ENCODE assay signal across 28 cellular contexts in the genomic region with DNA sequence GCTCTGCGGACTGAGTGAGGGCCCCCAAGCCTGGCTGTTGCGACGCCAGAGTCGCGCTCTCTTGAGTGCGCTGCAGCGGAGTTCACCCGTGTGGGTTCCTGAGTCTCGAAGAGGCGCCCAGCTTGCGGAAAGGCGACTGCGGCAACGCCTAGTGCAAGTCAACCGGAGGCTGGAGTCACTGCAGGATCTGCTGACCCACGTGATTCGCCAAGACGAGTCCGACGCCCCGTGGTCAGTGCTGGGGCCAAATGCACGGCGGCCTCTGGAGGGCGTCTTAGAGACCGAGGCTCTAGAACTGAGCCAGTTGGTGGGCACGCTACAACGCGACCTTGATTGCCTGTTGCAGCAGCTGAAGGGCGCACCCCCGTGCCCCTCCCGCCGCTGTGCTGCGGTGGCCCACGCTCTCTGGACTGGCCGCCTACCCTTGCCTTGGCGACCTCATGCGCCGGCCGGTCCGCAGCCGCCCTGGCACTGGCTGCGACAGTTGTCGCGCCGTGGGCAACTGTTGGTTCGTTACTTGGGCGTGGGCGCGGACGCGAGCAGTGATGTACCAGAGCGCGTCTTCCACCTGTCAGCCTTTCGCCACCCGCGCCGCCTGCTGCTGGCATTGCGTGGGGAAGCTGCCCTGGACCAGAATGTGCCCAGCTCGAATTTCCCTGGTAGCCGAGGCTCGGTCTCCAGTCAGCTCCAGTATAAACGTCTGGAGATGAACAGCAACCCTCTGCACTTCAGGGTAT. TPM values are rescaled to one million over a fixed set of nuclear protein-coding genes. Genes with fewer than 3 reads are reported as not detected.
DNase-seq lines count a peak whose midpoint lies in the region; ATAC-seq and TF ChIP-seq lines count a peak whose summit lies in the region.
"Had no signal": no experiment of that assay in that cellular context is flagged by ENCODE, and none has a peak within 500 bp of the region (broad histone marks: within the 10 kb centered on the region; RNA-seq: fewer than 3 reads in every experiment).

No MANE protein-coding gene starts in this region.

- no peak overlapping the region for H2BK15ac ChIP-seq in H9 (ENCODE audit: low read depth, low read length)

- H2BK120ac ChIP-seq in H9 (ENCODE audit: low read depth, low read length, poor library complexity, severe bottlenecking) = no peak overlapping the region

- no peaks in the 10 kb centered on the region for H4K20me1 ChIP-seq in H9 (ENCODE audit: control insufficient read depth, insufficient read depth, insufficient read length)

- H3K23ac ChIP-seq in H9 (ENCODE audit: insufficient read length, low read depth, low read length) = no peak overlapping the region

- H3T11ph ChIP-seq in H9 (ENCODE audit: low read length) = no peak overlapping the region

- no peak overlapping the region for H3K4me2 ChIP-seq in H9 (ENCODE audit: insufficient read depth, insufficient read length, low read length)
- H3K4me2 ChIP-seq: BLaER1 treated with 17β-estradiol and CSF1 and Interleukin-3, amounts not matched to agents 10 nM and 100 nM had no signal

- H3K36me3 Mint-ChIP-seq in H9 (ENCODE audit: insufficient read depth in 1 of 3, low read depth in 3 of 3) = no peaks in the 10 kb centered on the region; a peak in 2 of 7 replicates

- no peaks in the 10 kb centered on the region for H3K9me3 ChIP-seq in H9 (ENCODE audit: control insufficient read depth, low read depth, low read length)
- no peaks in the 10 kb centered on the region for H3K9me3 ChIP-seq in skeletal muscle tissue (ENCODE audit: control insufficient read depth in 3 of 3, low read length in 3 of 3)
- H3K9me3 ChIP-seq: breast epithelium, MG63, ovary, SJCRH30 had no signal

- H3K79me2 ChIP-seq in H9 (ENCODE audit: insufficient read depth, low read length) = no peaks in the 10 kb centered on the region

- no peak overlapping the region for H2AFZ ChIP-seq in H9 (ENCODE audit: low read length)

- H3K14ac ChIP-seq in H9 (ENCODE audit: insufficient read depth, low read length) = no peak overlapping the region; the same call in 1 of the 2 replicates

- H3K4me1 Mint-ChIP-seq in H9 = peaks cover 8 to 11% of the 10 kb centered on the region in 2 experiments

- no peaks in the 10 kb centered on the region for H3K27me3 Mint-ChIP-seq in H9 (ENCODE audit: low read depth)
- H3K27me3 Mint-ChIP-seq: stimulated activated memory B cell treated with anti-CD40 and anti-IgM and Interleukin-4, amounts not matched to agents 10 μg/mL and 1 μg/mL and 100 μg/mL, for 72 hours had no signal

- H3K36me3 ChIP-seq in skeletal muscle tissue (ENCODE audit: control insufficient read depth in 3 of 3, insufficient read depth in 3 of 3, low read length in 3 of 3) = peaks cover 0 to 2% (median 0%) of the 10 kb centered on the region in 3 donors
- H3K36me3 ChIP-seq: breast epithelium, ovary, SJCRH30 had no signal

- no peaks in the 10 kb centered on the region; a peak in 2 of 5 replicates for H3K9me3 Mint-ChIP-seq in H9
- H3K9me3 Mint-ChIP-seq: nephron; stimulated activated memory B cell treated with anti-CD40 and anti-IgM and Interleukin-4, amounts not matched to agents 10 μg/mL and 1 μg/mL and 100 μg/mL, for 72 hours had no signal

- H4K91ac ChIP-seq in H9 (ENCODE audit: insufficient read length, low read depth, low read length) = no peak overlapping the region

- peak; percentile 69 for DNase-seq in H9
- DNase-seq in coronary artery (ENCODE audit: low spot score) = no peak
- DNase-seq in left kidney (ENCODE audit: low read depth, low spot score) = peak; percentile 26
- no peak for DNase-seq in HPDE6-E6E7 (ENCODE audit: extremely low spot score)
- DNase-seq: activated CD4-positive, alpha-beta T cell treated with anti-CD3 and anti-CD28 coated beads, Interleukin-2, amount 50 U/mL, for 48 hours; activated CD8-positive, alpha-beta memory T cell treated with anti-CD3 and anti-CD28 coated beads, Interleukin-2, amount 50 U/mL, for 48 hours; activated naive CD4-positive, alpha-beta T cell treated with anti-CD3 and anti-CD28 coated beads, Interleukin-2, amount 50 U/mL, for 16 hours; amniotic stem cell; DMS79 treated with DMSO at 0.1 percent for 48 hours; GOT3; KG1; MG63; NCI-H1417; NCI-H2081; NCI-H226; NCI-H69; ovary; SJCRH30; stimulated activated CD4-positive, alpha-beta T cell treated with anti-CD3 and anti-CD28 coated beads, Interleukin-4, amount 100 ng/mL, for 4 hours had no signal

- H3K9ac ChIP-seq in H9 (ENCODE audit: extremely low read depth, insufficient read length, low read length) (no peak overlapping the region), skeletal muscle tissue (ENCODE audit: low read depth in 1 of 3, low read length in 3 of 3) (peak overlapping the region in 1 of 3 donors; percentile 45)
- H3K9ac ChIP-seq: BLaER1 treated with 17β-estradiol and CSF1 and Interleukin-3, amounts not matched to agents 10 nM and 100 nM had no signal

- no peak overlapping the region for H3K18ac ChIP-seq in H9 (ENCODE audit: insufficient read length, low read depth, low read length)

- ATAC-seq in HG03039 (IDR thresholded peaks at IDR 0.05; ENCODE audit: unreplicated experiment) (no peak), HG03565 (IDR thresholded peaks at IDR 0.05; ENCODE audit: unreplicated experiment) (no peak)
- ATAC-seq: Panc1; sciatic nerve; stimulated activated memory B cell treated with anti-CD40 and anti-IgM and Interleukin-4, amounts not matched to agents 10 μg/mL and 1 μg/mL and 100 μg/mL, for 72 hours had no signal

- peak overlapping the region; percentile 38 for H3K4me3 ChIP-seq in coronary artery
- peak overlapping the region in 2 of 3 donors; percentile 23 to 54 for H3K4me3 ChIP-seq in skeletal muscle tissue (ENCODE audit: low read length in 3 of 3)
- H3K4me3 ChIP-seq: BLaER1 treated with 17β-estradiol and CSF1 and Interleukin-3, amounts not matched to agents 10 nM and 100 nM; breast epithelium; MG63; ovary; SJCRH30 had no signal

- H3K27ac Mint-ChIP-seq in H9 = no peak overlapping the region; a peak in 1 of 7 replicates
- H3K27ac Mint-ChIP-seq: stimulated activated memory B cell treated with anti-CD40 and anti-IgM and Interleukin-4, amounts not matched to agents 10 μg/mL and 1 μg/mL and 100 μg/mL, for 72 hours had no signal

- H2BK5ac ChIP-seq in H9 (ENCODE audit: insufficient read length, low read length) = no peak overlapping the region

- no peak overlapping the region for H2BK20ac ChIP-seq in H9 (ENCODE audit: low read depth, low read length, poor library complexity, severe bottlenecking)

- H3K27ac ChIP-seq in H9 (ENCODE audit: insufficient read length, low read depth, low read length) (no peak overlapping the region), coronary artery (no peak overlapping the region), skeletal muscle tissue (ENCODE audit: low read depth, low read length) (no peak overlapping the region)
- H3K27ac ChIP-seq: BLaER1 treated with 17β-estradiol and CSF1 and Interleukin-3, amounts not matched to agents 10 nM and 100 nM; breast epithelium; ovary; SJCRH30 had no signal

- no peak overlapping the region for H2AK5ac ChIP-seq in H9 (ENCODE audit: insufficient read length, low read length)

- H4K5ac ChIP-seq in H9 (ENCODE audit: insufficient read length, low read depth, low read length) = no peak overlapping the region

- no peak overlapping the region for H4K8ac ChIP-seq in H9 (replicated peaks; ENCODE audit: insufficient read length, low read depth, low read length)

- no peak for TF ChIP-seq CTCF in H9 (conservative IDR thresholded peaks at IDR 0.05)
- TF ChIP-seq CTCF in coronary artery (IDR thresholded peaks at IDR 0.05) = no peak

- peaks cover 4% of the 10 kb centered on the region; the same call in 1 of the 2 replicates for H3K4me1 ChIP-seq in H9 (ENCODE audit: insufficient read depth, low read length)
- peaks cover 12 to 42% (median 39%) of the 10 kb centered on the region in 3 donors for H3K4me1 ChIP-seq in skeletal muscle tissue (ENCODE audit: control insufficient read depth in 3 of 3, insufficient read depth in 3 of 3, low read length in 3 of 3)
- H3K4me1 ChIP-seq: breast epithelium, SJCRH30 had no signal

- H2BK12ac ChIP-seq in H9 (ENCODE audit: insufficient read length, low read depth, low read length) = no peak overlapping the region

- no peak overlapping the region for H3K4me3 Mint-ChIP-seq in H9
- H3K4me3 Mint-ChIP-seq: nephron; stimulated activated memory B cell treated with anti-CD40 and anti-IgM and Interleukin-4, amounts not matched to agents 10 μg/mL and 1 μg/mL and 100 μg/mL, for 72 hours had no signal

- no peaks in the 10 kb centered on the region for H3K23me2 ChIP-seq in H9 (ENCODE audit: insufficient read length, low read depth, low read length, poor library complexity, severe bottlenecking)

- H3K79me1 ChIP-seq in H9 (ENCODE audit: insufficient read depth, low read depth, low read length, poor library complexity, severe bottlenecking) = no peaks in the 10 kb centered on the region

- H3K56ac ChIP-seq in H9 (ENCODE audit: insufficient read length, low read depth, low read length) = no peak overlapping the region

- no CpG with 5 or more reads among the region's 62 CpGs for WGBS in H9 (ENCODE audit: extremely low coverage, insufficient read length, low lambda C conversion rate)

- H3K27me3 ChIP-seq in H9 (ENCODE audit: insufficient read depth, low read length) (no peaks in the 10 kb centered on the region), skeletal muscle tissue (ENCODE audit: control insufficient read depth in 3 of 3, insufficient read depth in 3 of 3, low read length in 3 of 3) (no peaks in the 10 kb centered on the region)
- H3K27me3 ChIP-seq: BLaER1 treated with 17β-estradiol and CSF1 and Interleukin-3, amounts not matched to agents 10 nM and 100 nM; breast epithelium; MG63; ovary; SJCRH30 had no signal

- no peak overlapping the region for H3K4ac ChIP-seq in H9 (ENCODE audit: low read depth, low read length)

RNA-seq across cellular contexts. Expression of gene RRP8, which starts 32.6 kb away (rescaled TPM):
- total RNA-seq in H9 (2021) (14.2 and 16.0 TPM in 2 replicates), skeletal muscle tissue (9.4 TPM)

RNA-seq across cellular contexts. Expression of gene ILK, which starts 32.7 kb away (rescaled TPM):
- 96.2 and 100 TPM in 2 replicates for total RNA-seq in H9 (2021)
- total RNA-seq in skeletal muscle tissue = 106 TPM

RNA-seq across cellular contexts. Expression of gene TAF10, which starts 41.2 kb away (rescaled TPM):
- total RNA-seq in H9 (2021) (198 and 207 TPM in 2 replicates), skeletal muscle tissue (19.8 TPM)

RNA-seq across cellular contexts. Expression of gene TPP1, which starts 48.4 kb away (rescaled TPM):
- total RNA-seq in H9 (2021) (37.2 and 37.5 TPM in 2 replicates), skeletal muscle tissue (15.7 TPM)

Comparison
In these comparisons a context has a peak if more than half of its experiments do, and no peak if none do; other contexts are left out.
1. DNase-seq: peak in H9 (single experiment) and left kidney (single experiment); none in coronary artery (single experiment) and HPDE6-E6E7 (single experiment).